ENCODE assay signal across 14 cellular contexts in genomic region chr16:20348365-20349185, GRCh38. TPM values are rescaled to one million over a fixed set of nuclear protein-coding genes. Genes with fewer than 3 reads are reported as not detected.
DNase-seq lines count a peak whose midpoint lies in the region; ATAC-seq lines count a peak whose summit lies in the region.
"Had no signal": no experiment of that assay in that cellular context is flagged by ENCODE, and none has a peak within 500 bp of the region (broad histone marks: within the 10 kb centered on the region; RNA-seq: fewer than 3 reads in every experiment).

No MANE protein-coding gene starts in this region.

- no peak overlapping the region for H3K27ac ChIP-seq in neuronal stem cell (replicated peaks; ENCODE audit: low read length)

- H3K23ac ChIP-seq in neuronal stem cell (ENCODE audit: low read depth, low read length, poor library complexity): no peak overlapping the region

- peak overlapping the region; percentile 52 for H3K18ac ChIP-seq in neuronal stem cell (ENCODE audit: low read length)

- peak overlapping the region; percentile 24 for H2BK120ac ChIP-seq in neuronal stem cell (ENCODE audit: low read depth, low read length)

- no peak overlapping the region for H3K4ac ChIP-seq in neuronal stem cell (ENCODE audit: low read length)

- H3K4me2 ChIP-seq in neuronal stem cell (ENCODE audit: insufficient read depth, low read length, poor library complexity, severe bottlenecking): no peak overlapping the region

- H2BK12ac ChIP-seq in neuronal stem cell (ENCODE audit: low read length): no peak overlapping the region

- no peak overlapping the region for H2AFZ ChIP-seq in neuronal stem cell (ENCODE audit: low read length)

- no peaks in the 10 kb centered on the region for H3K27me3 ChIP-seq in neuronal stem cell (ENCODE audit: control insufficient read depth in 3 of 3, insufficient read depth in 3 of 3, low read depth in 1 of 3, low read length in 3 of 3)

- DNase-seq in Daoy (ENCODE audit: low read depth) (peak; percentile 31), NCI-H1092 treated with DMSO at 0.1 percent for 48 hours (lab: John Stamatoyannopoulos, UW) (peak; percentile 48), ecto neural progenitor cell (ENCODE audit: low spot score) (peak; percentile 49), neuronal stem cell (ENCODE audit: low spot score) (no peak), NCI-H524 treated with DMSO at 0.1 percent for 48 hours (lab: John Stamatoyannopoulos, UW) (no peak), posterior vena cava (ENCODE audit: low spot score) (no peak)
- DNase-seq: activated naive CD8-positive, alpha-beta T cell treated with anti-CD3 and anti-CD28 coated beads, Interleukin-2, amount 10 ng/mL, durations not matched to agents 7 days and 5 days; CD8-positive, alpha-beta T cell; NCI-H1436; PC-3 had no signal

- peak overlapping the region; percentile 61 for H3K9ac ChIP-seq in neuronal stem cell (ENCODE audit: low read depth, low read length, poor library complexity)

- ATAC-seq in HG02970 (IDR thresholded peaks at IDR 0.05; ENCODE audit: low FRiP score, unreplicated experiment): no peak
- no peak for ATAC-seq in HG03520 (IDR thresholded peaks at IDR 0.05; ENCODE audit: unreplicated experiment)
- ATAC-seq: CD8-positive, alpha-beta T cell; PC-3 had no signal

- no peaks in the 10 kb centered on the region for H3K36me3 ChIP-seq in neuronal stem cell (replicated peaks in 1 of 2; ENCODE audit: control insufficient read depth in 2 of 2, insufficient read depth in 2 of 2, low read length in 2 of 2)

- intact Hi-C loops in posterior vena cava (cut with DNase I): no loop called here

- H2BK15ac ChIP-seq in neuronal stem cell (ENCODE audit: low read length): peak overlapping the region; percentile 44

- peak overlapping the region in 1 of 2 donors; percentile 19 for H3K4me3 ChIP-seq in neuronal stem cell (ENCODE audit: low read length in 2 of 2)

- H4K8ac ChIP-seq in neuronal stem cell (ENCODE audit: low read depth, low read length): peak overlapping the region; percentile 52

- WGBS in neuronal stem cell (ENCODE audit: extremely low coverage in 2 of 2, insufficient read length in 2 of 2, insufficient replicate concordance in 1 of 2), 2 donors: no CpG with 5 or more reads among the region's 77 CpGs

- peak overlapping the region; percentile 25 for H2BK5ac ChIP-seq in neuronal stem cell (ENCODE audit: low read length)

- H3K9me3 ChIP-seq in neuronal stem cell (replicated peaks in 1 of 2; ENCODE audit: control insufficient read depth in 2 of 2, insufficient read depth in 1 of 2, low read depth in 1 of 2, low read length in 2 of 2): no peaks in the 10 kb centered on the region

- H3K79me1 ChIP-seq in neuronal stem cell (ENCODE audit: low read depth, low read length): no peaks in the 10 kb centered on the region

- no peaks in the 10 kb centered on the region for H3K4me1 ChIP-seq in neuronal stem cell (ENCODE audit: control insufficient read depth in 2 of 2, insufficient read depth in 1 of 2, low read depth in 1 of 2, low read length in 2 of 2)

- no peak overlapping the region for H4K91ac ChIP-seq in neuronal stem cell (ENCODE audit: low read depth, low read length, poor library complexity)

- no peak overlapping the region for H3K14ac ChIP-seq in neuronal stem cell (ENCODE audit: low read length)

- peak overlapping the region; percentile 57 for H2AK5ac ChIP-seq in neuronal stem cell (ENCODE audit: low read depth, low read length)

RNA-seq across cellular contexts. Expression of gene UMOD, which starts 3.9 kb away (rescaled TPM):
- not detected in 2 replicates for total RNA-seq in Daoy (2014; rRNA removed; shearing (Covaris generic))
- polyA plus RNA-seq in neuronal stem cell (2013, experiment 1 of 2): not detected
- not detected for polyA plus RNA-seq in neuronal stem cell (2013, experiment 2 of 2)
- total RNA-seq in posterior vena cava: not detected
- total RNA-seq: activated naive CD8-positive, alpha-beta T cell treated with anti-CD3 and anti-CD28 coated beads, Interleukin-2, amount 10 ng/mL, durations not matched to agents 7 days and 5 days; CD8-positive, alpha-beta T cell; chondrocyte; PC-3; renal cortical epithelial cell had no signal

RNA-seq across cellular contexts. Expression of gene GP2, which starts 21.3 kb away (rescaled TPM):
- not detected in 2 replicates for total RNA-seq in Daoy (2014; rRNA removed; shearing (Covaris generic))
- polyA plus RNA-seq in neuronal stem cell (2013, experiment 1 of 2): 0.03 TPM
- not detected for polyA plus RNA-seq in neuronal stem cell (2013, experiment 2 of 2)
- 1 to 10 TPM in 1 of 2 donors, under 1 TPM in 1; 0.51 to 4.9 TPM for total RNA-seq in posterior vena cava
- total RNA-seq: activated naive CD8-positive, alpha-beta T cell treated with anti-CD3 and anti-CD28 coated beads, Interleukin-2, amount 10 ng/mL, durations not matched to agents 7 days and 5 days; CD8-positive, alpha-beta T cell; chondrocyte; PC-3; renal cortical epithelial cell had no signal

RNA-seq across cellular contexts. Expression of gene PDILT, which starts 56.0 kb away (rescaled TPM):
- 0.18 TPM in 1 of 2 replicates, not detected in the other for total RNA-seq in Daoy (2014; rRNA removed; shearing (Covaris generic))
- not detected for polyA plus RNA-seq in neuronal stem cell (2013, experiment 1 of 2)
- not detected for polyA plus RNA-seq in neuronal stem cell (2013, experiment 2 of 2)
- not detected for total RNA-seq in posterior vena cava
- total RNA-seq: activated naive CD8-positive, alpha-beta T cell treated with anti-CD3 and anti-CD28 coated beads, Interleukin-2, amount 10 ng/mL, durations not matched to agents 7 days and 5 days; CD8-positive, alpha-beta T cell; chondrocyte; PC-3; renal cortical epithelial cell had no signal

Comparison
In these comparisons a context has a peak if more than half of its experiments do, and no peak if none do; other contexts are left out.
1. DNase-seq: peak in Daoy (single experiment), NCI-H1092 treated with DMSO at 0.1 percent for 48 hours (single experiment) and ecto neural progenitor cell (single experiment); none in neuronal stem cell (single experiment), NCI-H524 treated with DMSO at 0.1 percent for 48 hours (single experiment) and posterior vena cava (single experiment).